ENCODE assay signal across 1 cellular context in genomic region chr10:71285180-71285545, GRCh38.
TF ChIP-seq lines count a peak whose summit lies in the region.

No MANE protein-coding gene starts in this region.

TF ChIP-seq in SK-N-SH, 30 proteins besides CTCF, POLR2A, EP300 and RAD21 (continued from another document):
- no peak for TF ChIP-seq REST (IDR thresholded peaks at IDR 0.05; ENCODE audit: low read depth, low read length)
TF ChIP-seq in SK-N-SH: peak in this region for 1.
